ENCODE assay signal across 4 cellular contexts in genomic region chr22:32910358-32910757, GRCh38.
"Had no signal": no experiment of that assay in that cellular context is flagged by ENCODE, and none has a peak within 500 bp of the region (broad histone marks: within the 10 kb centered on the region; RNA-seq: fewer than 3 reads in every experiment).

No MANE protein-coding gene starts in this region.

- H3K4me2 ChIP-seq: GM23338 had no signal

- ATAC-seq: GM23338 had no signal

- H3K4me3 Mint-ChIP-seq: GM23338, H9, IgD-negative memory B cell had no signal

- H2AFZ ChIP-seq: GM23338 had no signal

- H3K27ac Mint-ChIP-seq: GM23338, IgD-negative memory B cell had no signal

- DNase-seq: H9, HCEC 1CT had no signal

- H3K4me1 Mint-ChIP-seq: IgD-negative memory B cell had no signal

- H3K4me3 ChIP-seq: GM23338 had no signal
